ENCODE assay signal across 11 cellular contexts in the genomic region with DNA sequence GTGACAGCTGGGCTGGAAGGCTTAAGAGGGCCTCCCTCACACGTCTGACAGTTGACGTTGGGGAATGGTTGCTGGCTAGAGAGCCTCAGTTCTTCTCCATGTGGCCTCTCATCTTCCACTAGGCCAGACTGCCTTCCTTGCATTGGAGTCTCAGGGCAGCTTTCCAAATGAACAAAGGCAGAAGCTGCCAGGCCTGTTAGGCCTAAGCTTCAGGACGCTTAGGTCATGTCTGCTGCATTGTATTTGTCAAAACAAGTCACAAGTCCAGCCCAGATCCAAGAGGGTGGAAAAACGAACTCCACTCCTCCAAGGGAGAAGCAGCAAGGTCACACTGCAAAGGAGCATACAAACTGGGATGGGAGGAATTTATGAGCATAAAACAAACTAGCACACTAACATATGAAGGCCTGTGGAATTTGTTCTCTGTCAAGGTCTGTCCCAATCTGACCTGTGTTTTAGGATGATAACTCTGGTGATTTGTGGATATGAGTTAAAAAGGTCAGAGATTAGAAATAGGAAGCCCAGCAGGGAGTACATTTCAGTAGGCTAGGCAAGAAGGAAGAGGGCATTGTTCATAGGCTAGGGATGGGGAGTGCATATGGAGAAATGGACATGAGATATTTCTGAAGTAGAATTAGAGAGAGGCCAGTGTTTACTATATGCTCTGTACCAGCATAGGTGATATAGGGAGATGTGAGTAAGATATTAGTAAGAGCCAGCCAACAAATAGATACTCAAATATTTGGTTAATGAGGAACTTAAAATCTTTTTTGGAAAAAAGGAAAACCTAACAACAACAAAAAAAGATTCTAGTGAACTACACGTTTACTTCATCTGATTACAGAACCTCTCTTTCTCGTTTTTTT. TPM values are rescaled to one million over a fixed set of nuclear protein-coding genes. Genes with fewer than 3 reads are reported as not detected.
A peak's percentile ranks its signal among the peaks of the same experiment; 100 is the strongest.
DNase-seq lines count a peak whose midpoint lies in the region; ATAC-seq and TF ChIP-seq lines count a peak whose summit lies in the region.
"Had no signal": no experiment of that assay in that cellular context is flagged by ENCODE, and none has a peak within 500 bp of the region (broad histone marks: within the 10 kb centered on the region; RNA-seq: fewer than 3 reads in every experiment).

No MANE protein-coding gene starts in this region.

- TF ChIP-seq EP300 in esophagus muscularis mucosa (IDR thresholded peaks at IDR 0.05), result no peak
- no peak for TF ChIP-seq EP300 in tibial nerve (IDR thresholded peaks at IDR 0.05)

- H3K9me3 ChIP-seq in esophagus muscularis mucosa (no peaks in the 10 kb centered on the region), subcutaneous abdominal adipose tissue (ENCODE audit: control insufficient read depth in 5 of 5, low read length in 5 of 5) (no peaks in the 10 kb centered on the region), tibial nerve (no peaks in the 10 kb centered on the region)

- no peaks in the 10 kb centered on the region for H3K36me3 Mint-ChIP-seq in activated naive CD4-positive, alpha-beta T cell treated with anti-CD3 and anti-CD28 coated beads for 36 hours (ENCODE audit: low read depth)

- ATAC-seq in GM18873 (IDR thresholded peaks at IDR 0.05; ENCODE audit: low FRiP score, unreplicated experiment), result no peak
- ATAC-seq: activated CD4-positive, alpha-beta T cell treated with anti-CD3 and anti-CD28 coated beads for 36 hours had no signal

- no peak overlapping the region for H3K9ac ChIP-seq in subcutaneous abdominal adipose tissue (ENCODE audit: low read length in 5 of 5)

- intact Hi-C loops in esophagus muscularis mucosa (cut with DNase I), result no loop called here
- intact Hi-C loops in activated naive CD4-positive, alpha-beta T cell treated with anti-CD3 and anti-CD28 coated beads for 36 hours (cut with micrococcal nuclease), result no loop called here

- H3K27ac ChIP-seq in esophagus muscularis mucosa (replicated peaks in 1 of 4) (peak overlapping the region in 3 of 4 donors; percentile 32 to 42 (median 39)), subcutaneous abdominal adipose tissue (ENCODE audit: low read depth, low read length) (peak overlapping the region; percentile 38), tibial nerve (peak overlapping the region in 2 of 4 donors; percentile 53 to 64)

- WGBS in esophagus muscularis mucosa, result 54% methylated on average over 6 of the region's 6 CpGs
- 56 to 58% methylated on average over 6 of the region's 6 CpGs for WGBS in tibial nerve, 2 donors

- peak; percentile 13 for DNase-seq in NCI-H82 treated with DMSO at 0.1 percent for 48 hours (lab: John Stamatoyannopoulos, UW; ENCODE audit: unreplicated experiment)
- DNase-seq in esophagus muscularis mucosa (ENCODE audit: extremely low spot score), result no peak
- peak; percentile 30 for DNase-seq in medulla oblongata (ENCODE audit: extremely low spot score)
- no peak for DNase-seq in activated naive CD4-positive, alpha-beta T cell treated with anti-CD3 and anti-CD28 coated beads for 36 hours
- DNase-seq in tibial nerve (ENCODE audit: low spot score in 2 of 2), result no peak
- DNase-seq in NOMO-1 treated with dmso at 0.1 percent for 144 hours (lab: John Stamatoyannopoulos, UW; ENCODE audit: unreplicated experiment), result no peak
- DNase-seq: activated CD4-positive, alpha-beta T cell treated with anti-CD3 and anti-CD28 coated beads for 36 hours; central memory CD4-positive, alpha-beta T cell; COR-L47 had no signal

- H3K36me3 ChIP-seq in esophagus muscularis mucosa, result no peaks in the 10 kb centered on the region
- no peaks in the 10 kb centered on the region for H3K36me3 ChIP-seq in subcutaneous abdominal adipose tissue (ENCODE audit: control insufficient read depth in 5 of 5, insufficient read depth in 5 of 5, low read length in 5 of 5)
- no peaks in the 10 kb centered on the region for H3K36me3 ChIP-seq in tibial nerve

- TF ChIP-seq CTCF in esophagus muscularis mucosa (IDR thresholded peaks at IDR 0.05) (no peak), tibial nerve (IDR thresholded peaks at IDR 0.05) (no peak)

- CTCF ChIA-PET in activated naive CD4-positive, alpha-beta T cell treated with anti-CD3 and anti-CD28 coated beads for 36 hours (lab: Charles Lee), result no interaction called here

- H3K27ac Mint-ChIP-seq in activated naive CD4-positive, alpha-beta T cell treated with anti-CD3 and anti-CD28 coated beads for 36 hours, result no peak overlapping the region
- H3K27ac Mint-ChIP-seq: activated CD4-positive, alpha-beta T cell treated with anti-CD3 and anti-CD28 coated beads for 36 hours had no signal

- H3K4me1 Mint-ChIP-seq in activated naive CD4-positive, alpha-beta T cell treated with anti-CD3 and anti-CD28 coated beads for 36 hours (ENCODE audit: low read depth), result no peaks in the 10 kb centered on the region
- H3K4me1 Mint-ChIP-seq: activated CD4-positive, alpha-beta T cell treated with anti-CD3 and anti-CD28 coated beads for 36 hours had no signal

- no peaks in the 10 kb centered on the region for H3K9me3 Mint-ChIP-seq in activated naive CD4-positive, alpha-beta T cell treated with anti-CD3 and anti-CD28 coated beads for 36 hours

- H3K27me3 ChIP-seq in esophagus muscularis mucosa (no peaks in the 10 kb centered on the region), subcutaneous abdominal adipose tissue (ENCODE audit: control insufficient read depth in 5 of 5, insufficient read depth in 4 of 5, low read length in 5 of 5) (no peaks in the 10 kb centered on the region), tibial nerve (no peaks in the 10 kb centered on the region)

- H3K27me3 Mint-ChIP-seq in activated naive CD4-positive, alpha-beta T cell treated with anti-CD3 and anti-CD28 coated beads for 36 hours (ENCODE audit: low read depth), result no peaks in the 10 kb centered on the region
- H3K27me3 Mint-ChIP-seq: activated CD4-positive, alpha-beta T cell treated with anti-CD3 and anti-CD28 coated beads for 36 hours had no signal

- H3K4me1 ChIP-seq in esophagus muscularis mucosa (peaks cover 24 to 29% (median 28%) of the 10 kb centered on the region in 4 donors), subcutaneous abdominal adipose tissue (ENCODE audit: control insufficient read depth in 5 of 5, insufficient read depth in 5 of 5, low read length in 5 of 5) (peaks cover 2 to 23% (median 14%) of the 10 kb centered on the region in 5 donors), tibial nerve (peaks cover 0 to 27% (median 5%) of the 10 kb centered on the region in 4 donors)

- TF ChIP-seq POLR2A in esophagus muscularis mucosa (IDR thresholded peaks at IDR 0.05; ENCODE audit: low read depth) (no peak), tibial nerve (IDR thresholded peaks at IDR 0.05) (no peak)

- H3K4me3 ChIP-seq in esophagus muscularis mucosa (no peak overlapping the region), subcutaneous abdominal adipose tissue (ENCODE audit: low read depth in 1 of 5, low read length in 5 of 5) (no peak overlapping the region), tibial nerve (no peak overlapping the region)

- H3K4me3 Mint-ChIP-seq in activated naive CD4-positive, alpha-beta T cell treated with anti-CD3 and anti-CD28 coated beads for 36 hours, result no peak overlapping the region
- H3K4me3 Mint-ChIP-seq: activated CD4-positive, alpha-beta T cell treated with anti-CD3 and anti-CD28 coated beads for 36 hours had no signal

RNA-seq across cellular contexts. Expression of a gene that starts 29.1 kb away (rescaled TPM):
- total RNA-seq in esophagus muscularis mucosa (100 to 1,000 TPM; 140 to 268 (median 194) TPM), tibial nerve (100 to 1,000 TPM; 307 to 344 (median 329) TPM)
- total RNA-seq in activated naive CD4-positive, alpha-beta T cell treated with anti-CD3 and anti-CD28 coated beads for 36 hours, result 10 to 100 TPM; 10.0 to 10.6 TPM

Comparison
In these comparisons a context has a peak if more than half of its experiments do, and no peak if none do; other contexts are left out.
1. DNase-seq: peak in NCI-H82 treated with DMSO at 0.1 percent for 48 hours (single experiment) and medulla oblongata (single experiment); none in esophagus muscularis mucosa (single experiment), activated naive CD4-positive, alpha-beta T cell treated with anti-CD3 and anti-CD28 coated beads for 36 hours (single experiment), tibial nerve (0 of 2) and NOMO-1 treated with dmso at 0.1 percent for 144 hours (single experiment).
2. RNA of a gene that starts 29.1 kb away (total RNA-seq): 307 to 344 TPM in tibial nerve and 140 to 268 TPM in esophagus muscularis mucosa; 10.0 to 10.6 TPM in activated naive CD4-positive, alpha-beta T cell treated with anti-CD3 and anti-CD28 coated beads for 36 hours; every median in the first group is over 10 times any median in the second.